10 cellular contexts compared by ENCODE assay signal in genomic region chr1:230170153-230170547, GRCh38.
A peak's percentile ranks its signal among the peaks of the same experiment; 100 is the strongest.
DNase-seq lines count a peak whose midpoint lies in the region; ATAC-seq and TF ChIP-seq lines count a peak whose summit lies in the region.
"Had no signal": no experiment of that assay in that cellular context is flagged by ENCODE, and none has a peak within 500 bp of the region (broad histone marks: within the 10 kb centered on the region; RNA-seq: fewer than 3 reads in every experiment).

No MANE protein-coding gene starts in this region.

- H3K4me1 Mint-ChIP-seq in activated B cell treated with CpG ODN at 0.5 μM for 24 hours (peaks cover 80% of the 10 kb centered on the region), osteocyte (ENCODE audit: unreplicated experiment) (peaks cover 75% of the 10 kb centered on the region)

- H3K27me3 Mint-ChIP-seq in activated B cell treated with CpG ODN at 0.5 μM for 24 hours (no peaks in the 10 kb centered on the region), osteocyte (ENCODE audit: unreplicated experiment) (no peaks in the 10 kb centered on the region)
- H3K27me3 Mint-ChIP-seq: naive thymus-derived CD8-positive, alpha-beta T cell had no signal

- TF ChIP-seq CTCF in GM10248 (IDR thresholded peaks at IDR 0.05; ENCODE audit: control extremely low read depth, extremely low read depth, low read depth, missing control alignments) = no peak
- no peak for TF ChIP-seq CTCF in activated B cell treated with CpG ODN at 0.5 μM for 24 hours (IDR thresholded peaks at IDR 0.05)
- no peak for TF ChIP-seq CTCF in osteocyte (IDR thresholded peaks at IDR 0.05)

- intact Hi-C loops in activated B cell treated with CpG ODN at 0.5 μM for 24 hours (cut with micrococcal nuclease) (no loop called here), posterior cingulate gyrus (cut with DNase I) (loop anchor here (10.0 kb wide), 1 partner anchor 55 kb away; no protein-coding TSS in a partner anchor)

- POLR2A ChIA-PET in GM10248 (lab: Yijun Ruan, JAX) (no interaction called here), activated B cell treated with CpG ODN at 0.5 μM for 24 hours (lab: Charles Lee) (interaction anchor here (1.0 to 1.5 kb wide), 7 partner anchors 20 to 100 kb away, joined by 3 to 18 read pairs (median 5); no protein-coding TSS in a partner anchor)

- H3K9me3 Mint-ChIP-seq in activated B cell treated with CpG ODN at 0.5 μM for 24 hours = no peaks in the 10 kb centered on the region
- no peaks in the 10 kb centered on the region for H3K9me3 Mint-ChIP-seq in osteocyte (ENCODE audit: unreplicated experiment)
- H3K9me3 Mint-ChIP-seq: naive thymus-derived CD8-positive, alpha-beta T cell had no signal

- peak; percentile 53 for ATAC-seq in GM21786 (IDR thresholded peaks at IDR 0.05; ENCODE audit: unreplicated experiment)
- peak; percentile 64 for ATAC-seq in activated B cell treated with CpG ODN at 0.5 μM for 24 hours (ENCODE audit: low read depth)
- ATAC-seq: naive thymus-derived CD8-positive, alpha-beta T cell had no signal

- H3K36me3 Mint-ChIP-seq in activated B cell treated with CpG ODN at 0.5 μM for 24 hours (ENCODE audit: low read depth) (peaks cover 10% of the 10 kb centered on the region), osteocyte (ENCODE audit: unreplicated experiment) (no peaks in the 10 kb centered on the region)

- H3K27ac Mint-ChIP-seq in activated B cell treated with CpG ODN at 0.5 μM for 24 hours (peak overlapping the region; percentile 90), osteocyte (ENCODE audit: unreplicated experiment) (peak overlapping the region; percentile 94)

- peak; percentile 45 for DNase-seq in GM10248 (ENCODE audit: extremely low spot score)
- DNase-seq in activated B cell treated with CpG ODN at 0.5 μM for 24 hours = no peak
- DNase-seq in osteocyte (ENCODE audit: extremely low spot score, unreplicated experiment) = no peak
- DNase-seq in NCI-H526 treated with DMSO at 0.1 percent for 48 hours (lab: John Stamatoyannopoulos, UW) = no peak
- DNase-seq in DMS114 treated with DMSO at 0.1 percent for 48 hours (lab: John Stamatoyannopoulos, UW; ENCODE audit: unreplicated experiment) = no peak
- no peak for DNase-seq in NCI-H510A treated with DMSO at 0.1 percent for 48 hours (lab: John Stamatoyannopoulos, UW)
- no peak for DNase-seq in posterior cingulate gyrus
- DNase-seq: naive thymus-derived CD8-positive, alpha-beta T cell; NCI-H1092 treated with DMSO at 0.1 percent for 48 hours had no signal

- CTCF ChIA-PET in GM10248 (lab: Yijun Ruan, JAX) = no interaction called here
- CTCF ChIA-PET in activated B cell treated with CpG ODN at 0.5 μM for 24 hours (lab: Charles Lee) = interaction anchor here (1.0 kb wide), 1 partner anchor 47 kb away, joined by 4 read pairs; no protein-coding TSS in a partner anchor

- H3K4me3 Mint-ChIP-seq in activated B cell treated with CpG ODN at 0.5 μM for 24 hours (peak overlapping the region; percentile 70), osteocyte (ENCODE audit: unreplicated experiment) (no peak overlapping the region)
